Comparison of ENCODE assay signal across 8 cellular contexts in genomic region chr17:40548982-40549680, GRCh38. TPM values are rescaled to one million over a fixed set of nuclear protein-coding genes. Genes with fewer than 3 reads are reported as not detected.
DNase-seq lines count a peak whose midpoint lies in the region; ATAC-seq lines count a peak whose summit lies in the region.

No MANE protein-coding gene starts in this region.

- peaks cover 72 to 92% (median 87%) of the 10 kb centered on the region in 10 experiments for H3K4me1 ChIP-seq in BLaER1 treated with 17β-estradiol and CSF1 and Interleukin-3, amounts not matched to agents 10 nM and 100 nM

- 43 to 59% (median 47%) methylated on average over 9 of the region's 9 CpGs for WGBS in adipose tissue, 3 donors

- H3K9me3 ChIP-seq in BLaER1 treated with 17β-estradiol and CSF1 and Interleukin-3, amounts not matched to agents 10 nM and 100 nM (replicated peaks in 1 of 11), result no peaks in the 10 kb centered on the region

- H3K4me2 ChIP-seq in BLaER1 treated with 17β-estradiol and CSF1 and Interleukin-3, amounts not matched to agents 10 nM and 100 nM, result peak overlapping the region; percentile 89 to 99 (median 95)

- no peaks in the 10 kb centered on the region for H3K36me3 ChIP-seq in BLaER1 treated with 17β-estradiol and CSF1 and Interleukin-3, amounts not matched to agents 10 nM and 100 nM

- H3K9ac ChIP-seq in BLaER1 treated with 17β-estradiol and CSF1 and Interleukin-3, amounts not matched to agents 10 nM and 100 nM, result peak overlapping the region in 10 of 11 experiments; percentile 30 to 83 (median 68); a peak in 19 of 22 replicates

- DNase-seq in NCI-H1436 treated with DMSO at 0.1 percent for 48 hours (lab: John Stamatoyannopoulos, UW), result peak; percentile 56
- peak; percentile 56 for DNase-seq in kidney tubule cell (ENCODE audit: low spot score)
- DNase-seq in stromal cell of bone marrow (ENCODE audit: low read depth), result peak; percentile 81
- no peak for DNase-seq in KBM-7
- no peak for DNase-seq in GM19240 (ENCODE audit: insufficient read length, low spot score)

- in situ Hi-C loops in KBM-7 (cut with MboI; ENCODE audit: low pct_unique_long_range_greater_than_20kb, low sequenced_read_pairs), result no loop called here

- no peaks in the 10 kb centered on the region for H3K27me3 ChIP-seq in BLaER1 treated with 17β-estradiol and CSF1 and Interleukin-3, amounts not matched to agents 10 nM and 100 nM

- H4K20me1 ChIP-seq in BLaER1 treated with 17β-estradiol and CSF1 and Interleukin-3, amounts not matched to agents 10 nM and 100 nM, result no peaks in the 10 kb centered on the region

- peak overlapping the region in 2 of 10 experiments; percentile 5 to 6; a peak in 2 of 20 replicates for H3K4me3 ChIP-seq in BLaER1 treated with 17β-estradiol and CSF1 and Interleukin-3, amounts not matched to agents 10 nM and 100 nM

- peak overlapping the region; percentile 14 to 99 (median 83); a peak in 19 of 22 replicates for H3K27ac ChIP-seq in BLaER1 treated with 17β-estradiol and CSF1 and Interleukin-3, amounts not matched to agents 10 nM and 100 nM
- peak overlapping the region; percentile 83 for H3K27ac ChIP-seq in adipose tissue (ENCODE audit: low read depth, low read length)

- ATAC-seq in HG02870 (IDR thresholded peaks at IDR 0.05; ENCODE audit: unreplicated experiment), result no peak

RNA-seq across cellular contexts. Expression of gene CCR7, which starts 16.1 kb away (rescaled TPM):
- 1 to 10 TPM in 2 of 3 donors, under 1 TPM in 1; 0.56 to 2.8 (median 1.7) TPM for polyA plus RNA-seq in adipose tissue

RNA-seq across cellular contexts. Expression of gene TNS4, which starts 47.7 kb away (rescaled TPM):
- polyA plus RNA-seq in adipose tissue, result under 1 TPM in 2 of 3 donors, not detected in 1; 0.01 to 0.19 TPM

Comparison
In these comparisons a context has a peak if more than half of its experiments do, and no peak if none do; other contexts are left out.
1. DNase-seq: peak in NCI-H1436 treated with DMSO at 0.1 percent for 48 hours (single experiment), kidney tubule cell (single experiment) and stromal cell of bone marrow (single experiment); none in KBM-7 (single experiment) and GM19240 (single experiment).